In genomic region chr18:65259403-65259802, GRCh38 we compare ENCODE assay signal across 1 cellular context.
TF ChIP-seq lines count a peak whose summit lies in the region.

No MANE protein-coding gene starts in this region.

TF ChIP-seq in HEK293, 187 proteins besides CTCF, POLR2A, EP300 and RAD21 (continued from another document and continues in another):
- TF ChIP-seq ZNF518A (tag by site-specific recombination; conservative IDR thresholded peaks at IDR 0.05; ENCODE audit: low read depth) (peak; percentile 76), INSM2 (tag by site-specific recombination; IDR thresholded peaks at IDR 0.05) (no peak), REPIN1 (tag by site-specific recombination; IDR thresholded peaks at IDR 0.05; ENCODE audit: low read depth) (no peak), PATZ1 (tag by site-specific recombination; IDR thresholded peaks at IDR 0.05) (no peak), OSR2 (tag by site-specific recombination; IDR thresholded peaks at IDR 0.05) (no peak), PRDM10 (tag by site-specific recombination; IDR thresholded peaks at IDR 0.05) (no peak), ZNF776 (tag by site-specific recombination; IDR thresholded peaks at IDR 0.05; ENCODE audit: borderline replicate concordance) (no peak), ZNF529 (tag by site-specific recombination; IDR thresholded peaks at IDR 0.05; ENCODE audit: insufficient replicate concordance) (no peak), KLF16 (tag by site-specific recombination; IDR thresholded peaks at IDR 0.05) (no peak), ZNF621 (tag by site-specific recombination; IDR thresholded peaks at IDR 0.05) (no peak), GLIS1 (tag by site-specific recombination; IDR thresholded peaks at IDR 0.05) (no peak), ZBTB10 (tag by site-specific recombination; IDR thresholded peaks at IDR 0.05) (no peak), MYNN (tag by site-specific recombination; IDR thresholded peaks at IDR 0.05; ENCODE audit: borderline replicate concordance) (no peak), ZNF280C (tag by site-specific recombination; IDR thresholded peaks at IDR 0.05) (no peak), ZNF169 (tag by site-specific recombination; IDR thresholded peaks at IDR 0.05) (no peak), HOXC10 (CRISPR knock-in tag; IDR thresholded peaks at IDR 0.05) (no peak), ZNF404 (tag by site-specific recombination; IDR thresholded peaks at IDR 0.05) (0 out of 2 replicates have a peak, but pooled peaks have one; percentile 27), ZBTB6 (tag by site-specific recombination; IDR thresholded peaks at IDR 0.05) (no peak), FEZF1 (tag by site-specific recombination; IDR thresholded peaks at IDR 0.05) (no peak), ZNF664 (tag by site-specific recombination; IDR thresholded peaks at IDR 0.05) (peak; percentile 30; the same call in 1 of the 2 replicates), ZNF26 (tag by site-specific recombination; IDR thresholded peaks at IDR 0.05) (no peak), ZNF629 (tag by site-specific recombination; IDR thresholded peaks at IDR 0.05) (0 out of 2 replicates have a peak, but pooled peaks have one; percentile 26), ZNF560 (tag by site-specific recombination; IDR thresholded peaks at IDR 0.05; ENCODE audit: borderline replicate concordance) (peak; percentile 47; the same call in 1 of the 2 replicates), ZNF596 (tag by site-specific recombination; IDR thresholded peaks at IDR 0.05) (no peak), ZFP41 (tag by site-specific recombination; IDR thresholded peaks at IDR 0.05; ENCODE audit: borderline replicate concordance) (no peak), ZNF530 (tag by site-specific recombination; IDR thresholded peaks at IDR 0.05; ENCODE audit: low read depth) (no peak), ZNF16 (tag by site-specific recombination; IDR thresholded peaks at IDR 0.05; ENCODE audit: low read depth) (no peak), RBAK (tag by site-specific recombination; IDR thresholded peaks at IDR 0.05) (no peak), ZNF768 (tag by site-specific recombination; IDR thresholded peaks at IDR 0.05) (no peak), ZNF610 (tag by site-specific recombination; IDR thresholded peaks at IDR 0.05; ENCODE audit: borderline replicate concordance) (no peak), WT1 (tag by site-specific recombination; IDR thresholded peaks at IDR 0.05) (no peak), ZXDB (tag by site-specific recombination; IDR thresholded peaks at IDR 0.05) (no peak), ZNF426 (tag by site-specific recombination; IDR thresholded peaks at IDR 0.05) (peak; percentile 77), ZFP3 (tag by site-specific recombination; IDR thresholded peaks at IDR 0.05; ENCODE audit: low read depth) (no peak), ZNF202 (tag by site-specific recombination; IDR thresholded peaks at IDR 0.05; ENCODE audit: borderline replicate concordance) (0 out of 2 replicates have a peak, but pooled peaks have one; percentile 56), PRDM6 (tag by site-specific recombination; IDR thresholded peaks at IDR 0.05) (no peak)
